28 cellular contexts compared by ENCODE assay signal in the genomic region with DNA sequence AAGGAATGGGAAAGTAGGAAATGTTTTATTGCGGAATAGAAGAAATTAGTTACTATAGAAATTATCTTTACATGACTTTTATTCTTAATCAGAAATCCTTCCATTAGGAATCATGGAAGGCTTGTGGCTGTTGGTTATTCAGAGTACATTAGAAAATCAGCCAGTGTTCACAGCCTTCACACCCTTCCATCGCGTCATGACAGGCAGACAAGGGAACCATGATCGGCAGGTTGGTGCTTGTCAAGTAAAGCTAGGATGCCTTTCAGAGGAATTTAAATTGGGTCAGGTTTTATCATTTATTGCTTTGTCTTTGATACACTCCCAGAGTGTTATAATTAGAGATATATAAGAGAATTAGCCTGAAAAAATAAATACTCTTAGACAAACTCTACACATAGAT.
"Had no signal": no experiment of that assay in that cellular context is flagged by ENCODE, and none has a peak within 500 bp of the region (broad histone marks: within the 10 kb centered on the region; RNA-seq: fewer than 3 reads in every experiment).

No MANE protein-coding gene starts in this region.

- H3K4me3 ChIP-seq: ascending aorta, esophagus muscularis mucosa, gastroesophageal sphincter had no signal

- DNase-seq: activated B cell treated with CpG ODN at 0.5 μM for 24 hours; activated CD4-positive, alpha-beta memory T cell treated with anti-CD3 and anti-CD28 coated beads for 36 hours; activated CD4-positive, alpha-beta T cell treated with anti-CD3 and anti-CD28 coated beads, Interleukin-2, amount 10 ng/mL, durations not matched to agents 24 days and 14 days; activated CD8-positive, alpha-beta memory T cell treated with anti-CD3 and anti-CD28 coated beads, Interleukin-2, amount 10 ng/mL, durations not matched to agents 7 days and 5 days; activated CD8-positive, alpha-beta memory T cell treated with anti-CD3 and anti-CD28 coated beads, Interleukin-2, amount 50 U/mL, for 4 hours; activated CD8-positive, alpha-beta T cell treated with anti-CD3 and anti-CD28 coated beads, Interleukin-2, amount 10 ng/mL, durations not matched to agents 7 days and 5 days; activated effector memory CD4-positive, alpha-beta T cell treated with anti-CD3 and anti-CD28 coated beads, Interleukin-2, amount 50 U/mL, for 16 hours; activated naive CD4-positive, alpha-beta T cell treated with anti-CD3 and anti-CD28 coated beads, Interleukin-2, amount 10 ng/mL, durations not matched to agents 7 days and 5 days; activated naive CD8-positive, alpha-beta T cell treated with anti-CD3 and anti-CD28 coated beads, Interleukin-2, amount 10 ng/mL, durations not matched to agents 7 days and 5 days; activated T-cell treated with anti-CD3 and anti-CD28 coated beads, Interleukin-2, amount 50 U/mL, for 1 hour; activated T-cell treated with anti-CD3 and anti-CD28 coated beads, Interleukin-2, amount 50 U/mL, for 48 hours; caudate nucleus; cortex of kidney; dermis blood vessel endothelial cell; effector CD4-positive, alpha-beta T cell; effector memory CD8-positive, alpha-beta T cell; foreskin melanocyte; head of caudate nucleus; hippocampal formation; T-helper 1 cell; T-helper 17 cell; T1000; WERI-Rb-1 had no signal

- H3K36me3 ChIP-seq: ascending aorta, esophagus muscularis mucosa, gastroesophageal sphincter, WERI-Rb-1 had no signal

- H3K9me3 ChIP-seq: ascending aorta, esophagus muscularis mucosa, gastroesophageal sphincter had no signal

- H3K27me3 ChIP-seq: ascending aorta, esophagus muscularis mucosa, gastroesophageal sphincter had no signal

- H3K27ac ChIP-seq: ascending aorta, esophagus muscularis mucosa, gastroesophageal sphincter, WERI-Rb-1 had no signal

- ATAC-seq: activated CD4-positive, CD25-positive, alpha-beta regulatory T cell treated with anti-CD3 and anti-CD28 coated beads, Interleukin-2, amount 50 U/mL, for 24 hours; activated CD8-positive, alpha-beta memory T cell treated with anti-CD3 and anti-CD28 coated beads, Interleukin-2, amount 10 ng/mL, durations not matched to agents 7 days and 5 days; activated CD8-positive, alpha-beta T cell treated with anti-CD3 and anti-CD28 coated beads, Interleukin-2, amount 10 ng/mL, durations not matched to agents 7 days and 5 days; activated naive CD4-positive, alpha-beta T cell treated with anti-CD3 and anti-CD28 coated beads, Interleukin-2, amount 50 U/mL, for 72 hours; effector memory CD8-positive, alpha-beta T cell; gastroesophageal sphincter; T-helper 17 cell had no signal

- H3K4me1 ChIP-seq: ascending aorta, esophagus muscularis mucosa, gastroesophageal sphincter had no signal
